Comparison of ENCODE assay signal across 8 cellular contexts in the genomic region with DNA sequence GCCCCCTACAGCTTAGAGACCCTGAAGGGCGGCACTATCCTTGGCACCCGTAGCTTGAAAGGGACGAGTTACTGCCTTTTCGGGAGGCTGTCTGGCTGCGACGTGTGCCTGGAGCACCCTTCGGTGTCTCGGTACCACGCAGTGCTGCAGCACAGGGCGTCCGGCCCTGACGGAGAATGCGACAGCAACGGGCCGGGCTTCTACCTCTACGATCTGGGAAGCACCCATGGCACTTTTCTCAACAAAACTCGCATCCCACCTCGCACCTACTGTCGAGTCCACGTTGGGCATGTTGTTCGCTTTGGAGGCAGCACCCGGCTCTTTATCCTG. TPM values are rescaled to one million over a fixed set of nuclear protein-coding genes. Genes with fewer than 3 reads are reported as not detected.
DNase-seq lines count a peak whose midpoint lies in the region; ATAC-seq and TF ChIP-seq lines count a peak whose summit lies in the region.

No MANE protein-coding gene starts in this region.

- POLR2A ChIA-PET in HEK293 (lab: Yijun Ruan, JAX) = interaction anchor here (0.7 to 1.7 kb wide), 8 partner anchors 9 to 255 kb away, joined by 3 to 14 read pairs (median 6); a partner anchor contains a TSS

- no peaks in the 10 kb centered on the region for H3K27me3 ChIP-seq in BLaER1
- no peaks in the 10 kb centered on the region for H3K27me3 ChIP-seq in foreskin keratinocyte
- no peaks in the 10 kb centered on the region for H3K27me3 ChIP-seq in gastrocnemius medialis

- intact Hi-C loops in gastrocnemius medialis (cut with DNase I; ENCODE audit: low total_unique reads) = loop anchor here (10.0 kb wide), 1 partner anchor 179 kb away; a partner anchor contains a TSS

- H3K36me3 ChIP-seq in BLaER1 (peaks cover 50% of the 10 kb centered on the region), HEK293 (ENCODE audit: control insufficient read depth in 2 of 2, insufficient read depth in 1 of 2, low read length in 2 of 2) (peaks cover 43 to 56% of the 10 kb centered on the region in 2 experiments), gastrocnemius medialis (peaks cover 6 to 59% of the 10 kb centered on the region in 2 donors)

- H3K4me1 ChIP-seq in BLaER1 (peaks cover 30% of the 10 kb centered on the region), HEK293 (ENCODE audit: control insufficient read depth, insufficient read depth, low read length) (peaks cover 7% of the 10 kb centered on the region; the same call in 1 of the 2 replicates), foreskin keratinocyte (no peaks in the 10 kb centered on the region), gastrocnemius medialis (peaks cover 29 to 31% of the 10 kb centered on the region in 2 donors)

- H3K27ac ChIP-seq in BLaER1 (peak overlapping the region; percentile 95), HEK293 (ENCODE audit: extremely low read depth, low read depth, low read length) (peak overlapping the region; percentile 72; the same call in 1 of the 2 replicates), foreskin keratinocyte (peak overlapping the region; percentile 93), gastrocnemius medialis (peak overlapping the region; percentile 92 to 99 (median 94))

- no peak for TF ChIP-seq POLR2A in gastrocnemius medialis (IDR thresholded peaks at IDR 0.05)

- H3K36me3 Mint-ChIP-seq in T-helper 17 cell (ENCODE audit: low read depth) = peaks cover 12% of the 10 kb centered on the region

- no peaks in the 10 kb centered on the region for H3K27me3 Mint-ChIP-seq in T-helper 17 cell

- H3K9ac ChIP-seq in BLaER1 = peak overlapping the region; percentile 95

- CTCF ChIA-PET in HEK293 (lab: Yijun Ruan, JAX) = interaction anchor here (0.6 to 3.6 kb wide), 3 partner anchors 9 to 19 kb away, joined by 3 to 28 read pairs (median 4); no protein-coding TSS in a partner anchor

- in situ Hi-C loops in gastrocnemius medialis (cut with MboI; ENCODE audit: low sequenced_read_pairs in 4 of 4) = no loop called here

- TF ChIP-seq CTCF in HEK293 (tag by site-specific recombination; IDR thresholded peaks at IDR 0.05) (no peak), foreskin keratinocyte (conservative IDR thresholded peaks at IDR 0.05) (no peak), gastrocnemius medialis (IDR thresholded peaks at IDR 0.05 in 4 of 5, conservative IDR thresholded peaks at IDR 0.05 in 1 of 5) (no peak)

- H3K4me2 ChIP-seq in BLaER1 = peak overlapping the region; percentile 97

- peak overlapping the region; percentile 90 for H3K4me3 ChIP-seq in BLaER1
- H3K4me3 ChIP-seq in HEK293 (ENCODE audit: low read depth, low read length) = peak overlapping the region; percentile 78
- H3K4me3 ChIP-seq in gastrocnemius medialis = peak overlapping the region; percentile 90 to 100 (median 98)

- H3K9me3 ChIP-seq in BLaER1 = no peaks in the 10 kb centered on the region
- no peaks in the 10 kb centered on the region for H3K9me3 ChIP-seq in HEK293 (ENCODE audit: control insufficient read depth, insufficient read depth, low read depth, low read length)
- no peaks in the 10 kb centered on the region for H3K9me3 ChIP-seq in T-helper 17 cell (ENCODE audit: control insufficient read depth, low read length, poor library complexity, severe bottlenecking)
- H3K9me3 ChIP-seq in gastrocnemius medialis = no peaks in the 10 kb centered on the region

- H4K20me1 ChIP-seq in BLaER1 = no peaks in the 10 kb centered on the region

- peak overlapping the region; percentile 99 for H3K4me3 Mint-ChIP-seq in T-helper 17 cell

- peak overlapping the region; percentile 100 for H3K27ac Mint-ChIP-seq in T-helper 17 cell

- ATAC-seq in T-helper 17 cell (peak; percentile 31), foreskin keratinocyte (peak; percentile 48), gastrocnemius medialis (peak in 1 of 2 donors; percentile 5)

- H3K4me1 Mint-ChIP-seq in T-helper 17 cell = peaks cover 34% of the 10 kb centered on the region

- DNase-seq in T-helper 17 cell (no peak), foreskin keratinocyte (no peak), gastrocnemius medialis (no peak), COLO829 (ENCODE audit: low spot score) (no peak), HuH-7.5 (ENCODE audit: low spot score) (no peak), cortex of kidney (lab: John Stamatoyannopoulos, UW) (no peak)

TF ChIP-seq in HEK293, 187 proteins besides CTCF, POLR2A, EP300 and RAD21:
- TF ChIP-seq ZNF777 (tag by site-specific recombination; IDR thresholded peaks at IDR 0.05; ENCODE audit: borderline replicate concordance) (0 out of 2 replicates have a peak, but pooled peaks have one; percentile 16), GLIS1 (tag by site-specific recombination; IDR thresholded peaks at IDR 0.05) (0 out of 2 replicates have a peak, but pooled peaks have one; percentile 1), ZNF211 (tag by site-specific recombination; IDR thresholded peaks at IDR 0.05; ENCODE audit: low read depth) (no peak), ZIC2 (tag by site-specific recombination; IDR thresholded peaks at IDR 0.05) (peak; percentile 33)

RNA-seq across cellular contexts. Expression of a gene that starts 0.5 kb away (rescaled TPM):
- total RNA-seq in T-helper 17 cell (10 to 100 TPM; 18.2 to 18.7 TPM), foreskin keratinocyte (27.1 and 29.9 TPM in 2 replicates), gastrocnemius medialis (10 to 100 TPM; 32.1 to 44.2 (median 34.6) TPM)
- polyA plus RNA-seq in foreskin keratinocyte = 15.2 and 17.8 TPM in 2 replicates

RNA-seq across cellular contexts. Expression of a gene that starts 0.8 kb away (rescaled TPM):
- total RNA-seq in T-helper 17 cell (10 to 100 TPM; 48.8 to 51.1 TPM), foreskin keratinocyte (24.6 and 25.8 TPM in 2 replicates), gastrocnemius medialis (10 to 100 TPM; 14.6 to 26.0 (median 21.9) TPM)
- 18.5 and 19.7 TPM in 2 replicates for polyA plus RNA-seq in foreskin keratinocyte

RNA-seq across cellular contexts. Expression of a gene that starts 35.4 kb away (rescaled TPM):
- 10 to 100 TPM; 27.6 to 27.7 TPM for total RNA-seq in T-helper 17 cell
- total RNA-seq in foreskin keratinocyte = 58.9 and 61.4 TPM in 2 replicates
- polyA plus RNA-seq in foreskin keratinocyte = 49.6 and 56.4 TPM in 2 replicates
- 10 to 100 TPM; 21.0 to 30.0 (median 25.0) TPM for total RNA-seq in gastrocnemius medialis

RNA-seq across cellular contexts. Expression of a gene that starts 35.4 kb away (rescaled TPM):
- total RNA-seq in T-helper 17 cell (1 to 10 TPM; 1.3 TPM), foreskin keratinocyte (0.81 and 1.0 TPM in 2 replicates), gastrocnemius medialis (1 to 10 TPM in 3 of 4 donors, under 1 TPM in 1; 0.56 to 2.0 (median 1.3) TPM)
- polyA plus RNA-seq in foreskin keratinocyte = 0.26 and 0.46 TPM in 2 replicates
